2 cellular contexts compared by ENCODE assay signal in genomic region chr2:60446413-60447358, GRCh38.
TF ChIP-seq lines count a peak whose summit lies in the region.

No MANE protein-coding gene starts in this region.

TF ChIP-seq in H1, 55 proteins besides CTCF, POLR2A, EP300 and RAD21:
- TF ChIP-seq USF2 (IDR thresholded peaks at IDR 0.05; ENCODE audit: low read length) (no peak), CEBPB (IDR thresholded peaks at IDR 0.05; ENCODE audit: low read depth, low read length) (no peak), SP1 (IDR thresholded peaks at IDR 0.05; ENCODE audit: low read depth, low read length) (no peak), HDAC2 (IDR thresholded peaks at IDR 0.05; ENCODE audit: borderline replicate concordance in 1 of 2, low read depth in 2 of 2, low read length in 2 of 2) (no peak), SIN3A (conservative IDR thresholded peaks at IDR 0.05 in 1 of 2, IDR thresholded peaks at IDR 0.05 in 1 of 2; ENCODE audit: low read depth in 1 of 2, low read length in 2 of 2) (no peak), SIRT6 (IDR thresholded peaks at IDR 0.05; ENCODE audit: low read length) (no peak), BRCA1 (IDR thresholded peaks at IDR 0.05; ENCODE audit: low read depth, low read length) (no peak)

TF ChIP-seq in SK-N-SH treated with all-trans-retinoic acid at 6 μM for 48 hours, 23 proteins besides CTCF, POLR2A, EP300 and RAD21:
- TF ChIP-seq ZFP3 (CRISPR knock-in tag; IDR thresholded peaks at IDR 0.05) (no peak), CSRNP3 (CRISPR knock-in tag; IDR thresholded peaks at IDR 0.05) (no peak), ARNTL (CRISPR knock-in tag; IDR thresholded peaks at IDR 0.05; ENCODE audit: borderline replicate concordance, low read depth) (no peak), OSR1 (CRISPR knock-in tag; IDR thresholded peaks at IDR 0.05) (no peak), SNAI2 (CRISPR knock-in tag; IDR thresholded peaks at IDR 0.05) (no peak), ZC3H10 (CRISPR knock-in tag; IDR thresholded peaks at IDR 0.05) (no peak), TSHZ2 (CRISPR knock-in tag; IDR thresholded peaks at IDR 0.05) (no peak), RARB (CRISPR knock-in tag; IDR thresholded peaks at IDR 0.05) (no peak), POU6F1 (CRISPR knock-in tag; IDR thresholded peaks at IDR 0.05; ENCODE audit: borderline replicate concordance, low read depth) (no peak), ZNF565 (CRISPR knock-in tag; conservative IDR thresholded peaks at IDR 0.05; ENCODE audit: low read depth) (no peak), BACH2 (CRISPR knock-in tag; IDR thresholded peaks at IDR 0.05; ENCODE audit: borderline replicate concordance) (no peak), GLIS3 (CRISPR knock-in tag; IDR thresholded peaks at IDR 0.05) (no peak), ISL1 (CRISPR knock-in tag; IDR thresholded peaks at IDR 0.05) (no peak), ZNF8 (CRISPR knock-in tag; IDR thresholded peaks at IDR 0.05) (no peak), CSDC2 (CRISPR knock-in tag; IDR thresholded peaks at IDR 0.05) (no peak), TOX (CRISPR knock-in tag; IDR thresholded peaks at IDR 0.05; ENCODE audit: borderline replicate concordance) (no peak)
